Comparison of ENCODE assay signal across 18 cellular contexts in genomic region chr18:45772081-45772480, GRCh38. TPM values are rescaled to one million over a fixed set of nuclear protein-coding genes. Genes with fewer than 3 reads are reported as not detected.
DNase-seq lines count a peak whose midpoint lies in the region; TF ChIP-seq lines count a peak whose summit lies in the region.
"Had no signal": no experiment of that assay in that cellular context is flagged by ENCODE, and none has a peak within 500 bp of the region (broad histone marks: within the 10 kb centered on the region; RNA-seq: fewer than 3 reads in every experiment).

No MANE protein-coding gene starts in this region.

- peaks cover 27% of the 10 kb centered on the region for H3F3A ChIP-seq in smooth muscle cell (ENCODE audit: low read depth)

- H3K9me3 Mint-ChIP-seq in glutamatergic neuron (ENCODE audit: unreplicated experiment) = no peaks in the 10 kb centered on the region
- H3K9me3 Mint-ChIP-seq: CD8-positive, alpha-beta T cell had no signal

- H2AFZ ChIP-seq in smooth muscle cell (ENCODE audit: low read depth) = no peak overlapping the region

- no peak for TF ChIP-seq EP300 in esophagus muscularis mucosa (IDR thresholded peaks at IDR 0.05)

- H3K4me3 Mint-ChIP-seq in glutamatergic neuron (ENCODE audit: unreplicated experiment) = no peak overlapping the region
- H3K4me3 Mint-ChIP-seq: CD8-positive, alpha-beta T cell had no signal

- peaks cover 4% of the 10 kb centered on the region for H3K27me3 Mint-ChIP-seq in glutamatergic neuron (ENCODE audit: unreplicated experiment)

- no peaks in the 10 kb centered on the region for H3K36me3 Mint-ChIP-seq in glutamatergic neuron (ENCODE audit: unreplicated experiment)

- H3K79me2 ChIP-seq in smooth muscle cell (ENCODE audit: low read depth) = no peaks in the 10 kb centered on the region

- H3K27ac ChIP-seq in BLaER1 treated with 17β-estradiol and CSF1 and Interleukin-3, amounts not matched to agents 10 nM and 100 nM = no peak overlapping the region
- H3K27ac ChIP-seq in coronary artery = peak overlapping the region; percentile 29 to 82
- peak overlapping the region; percentile 49 for H3K27ac ChIP-seq in smooth muscle cell (ENCODE audit: low read depth)
- no peak overlapping the region for H3K27ac ChIP-seq in esophagus muscularis mucosa (replicated peaks in 1 of 4)

- DNase-seq in NCI-H82 (lab: John Stamatoyannopoulos, UW) (peak; percentile 84), coronary artery (ENCODE audit: low spot score) (no peak), smooth muscle cell (lab: John Stamatoyannopoulos, UW; ENCODE audit: unreplicated experiment) (no peak), GM19238 (ENCODE audit: insufficient read length, low spot score) (no peak), esophagus muscularis mucosa (ENCODE audit: extremely low spot score) (no peak), glutamatergic neuron (no peak)
- DNase-seq: CD8-positive, alpha-beta T cell; H7; MM.1S; NCI-H1105; NCI-H2081; NCI-H2171 treated with DMSO at 0.1 percent for 48 hours; NCI-H446 treated with DMSO at 0.1 percent for 48 hours; NCI-H69 had no signal

- H3K9me3 ChIP-seq in BLaER1 treated with 17β-estradiol and CSF1 and Interleukin-3, amounts not matched to agents 10 nM and 100 nM (replicated peaks in 1 of 11) = peaks cover 3 to 40% (median 12%) of the 10 kb centered on the region in 11 experiments; a peak in 14 of 22 replicates
- no peaks in the 10 kb centered on the region for H3K9me3 ChIP-seq in smooth muscle cell (replicated peaks; ENCODE audit: low read depth)
- no peaks in the 10 kb centered on the region for H3K9me3 ChIP-seq in esophagus muscularis mucosa

- H3K4me1 Mint-ChIP-seq in glutamatergic neuron (ENCODE audit: low read depth, unreplicated experiment) = no peaks in the 10 kb centered on the region

- no peaks in the 10 kb centered on the region for H3K36me3 ChIP-seq in BLaER1 treated with 17β-estradiol and CSF1 and Interleukin-3, amounts not matched to agents 10 nM and 100 nM
- H3K36me3 ChIP-seq in smooth muscle cell (ENCODE audit: low read depth) (no peaks in the 10 kb centered on the region), esophagus muscularis mucosa (no peaks in the 10 kb centered on the region)

- no peak for TF ChIP-seq POLR2A in esophagus muscularis mucosa (IDR thresholded peaks at IDR 0.05; ENCODE audit: low read depth)

- 22% methylated on average over 4 of the region's 4 CpGs for WGBS in smooth muscle cell (ENCODE audit: low lambda C conversion rate)
- 76% methylated on average over 4 of the region's 4 CpGs for WGBS in esophagus muscularis mucosa

- H3K9ac ChIP-seq in BLaER1 treated with 17β-estradiol and CSF1 and Interleukin-3, amounts not matched to agents 10 nM and 100 nM = no peak overlapping the region
- no peak overlapping the region for H3K9ac ChIP-seq in smooth muscle cell (ENCODE audit: low read depth)

- H4K20me1 ChIP-seq in BLaER1 treated with 17β-estradiol and CSF1 and Interleukin-3, amounts not matched to agents 10 nM and 100 nM = no peaks in the 10 kb centered on the region
- H4K20me1 ChIP-seq in smooth muscle cell (ENCODE audit: low read depth) = no peaks in the 10 kb centered on the region

- H3K4me2 ChIP-seq in BLaER1 treated with 17β-estradiol and CSF1 and Interleukin-3, amounts not matched to agents 10 nM and 100 nM = peak overlapping the region in 8 of 11 experiments; percentile 22 to 91 (median 65); a peak in 13 of 22 replicates
- H3K4me2 ChIP-seq in smooth muscle cell = peak overlapping the region; percentile 52

- TF ChIP-seq CTCF in coronary artery (IDR thresholded peaks at IDR 0.05) = no peak
- no peak for TF ChIP-seq CTCF in smooth muscle cell (IDR thresholded peaks at IDR 0.05; ENCODE audit: borderline replicate concordance, insufficient read depth, poor library complexity, severe bottlenecking)
- TF ChIP-seq CTCF in esophagus muscularis mucosa (IDR thresholded peaks at IDR 0.05) = no peak
- TF ChIP-seq CTCF in glutamatergic neuron (IDR thresholded peaks at IDR 0.05; ENCODE audit: partially characterized antibody, unreplicated experiment) = no peak

- peaks cover 10 to 28% (median 19%) of the 10 kb centered on the region in 11 experiments; a peak in 20 of 22 replicates for H3K27me3 ChIP-seq in BLaER1 treated with 17β-estradiol and CSF1 and Interleukin-3, amounts not matched to agents 10 nM and 100 nM
- H3K27me3 ChIP-seq in smooth muscle cell (ENCODE audit: low read depth) (no peaks in the 10 kb centered on the region), esophagus muscularis mucosa (peaks cover 0 to 32% (median 0%) of the 10 kb centered on the region in 4 donors)

- H3K4me1 ChIP-seq in BLaER1 treated with 17β-estradiol and CSF1 and Interleukin-3, amounts not matched to agents 10 nM and 100 nM = peaks cover 14 to 54% (median 42%) of the 10 kb centered on the region in 10 experiments
- H3K4me1 ChIP-seq in smooth muscle cell (ENCODE audit: low read depth) (no peaks in the 10 kb centered on the region), esophagus muscularis mucosa (peaks cover 6 to 13% (median 8%) of the 10 kb centered on the region in 4 donors)

- no peak overlapping the region for H3K27ac Mint-ChIP-seq in glutamatergic neuron (ENCODE audit: unreplicated experiment)
- H3K27ac Mint-ChIP-seq: CD8-positive, alpha-beta T cell had no signal

- H3K4me3 ChIP-seq in BLaER1 treated with 17β-estradiol and CSF1 and Interleukin-3, amounts not matched to agents 10 nM and 100 nM = no peak overlapping the region
- H3K4me3 ChIP-seq in coronary artery (no peak overlapping the region), smooth muscle cell (no peak overlapping the region), esophagus muscularis mucosa (no peak overlapping the region)

- intact Hi-C loops in esophagus muscularis mucosa (cut with DNase I) = no loop called here

RNA-seq across cellular contexts. Expression of gene SLC14A1, which starts 48.1 kb away (rescaled TPM):
- total RNA-seq in smooth muscle cell = 24.7 and 37.9 TPM in 2 replicates
- 13.6 and 20.0 TPM in 2 replicates for polyA plus RNA-seq in smooth muscle cell
- total RNA-seq in esophagus muscularis mucosa = 1 to 10 TPM in 3 of 4 donors, under 1 TPM in 1; 0.42 to 4.8 (median 1.5) TPM
- not detected for total RNA-seq in glutamatergic neuron (ENCODE audit: unreplicated experiment)
- total RNA-seq: H7, SK-MEL-5 had no signal

RNA-seq across cellular contexts. Expression of gene SIGLEC15, which starts 53.4 kb away (rescaled TPM):
- 0.09 and 0.58 TPM in 2 replicates for total RNA-seq in smooth muscle cell
- 1.4 and 3.1 TPM in 2 replicates for polyA plus RNA-seq in smooth muscle cell
- total RNA-seq in esophagus muscularis mucosa = under 1 TPM in 1 of 4 donors, not detected in 3; 0.17 TPM
- not detected for total RNA-seq in glutamatergic neuron (ENCODE audit: unreplicated experiment)
- total RNA-seq: CD8-positive, alpha-beta T cell; H7; OCI-LY7; Right ventricle myocardium inferior; SK-MEL-5 had no signal

Comparison
In these comparisons a context has a peak if more than half of its experiments do, and no peak if none do; other contexts are left out.
1. H3K27ac ChIP-seq: peak in coronary artery (2 of 2) and smooth muscle cell (single experiment); none in BLaER1 treated with 17β-estradiol and CSF1 and Interleukin-3, amounts not matched to agents 10 nM and 100 nM (0 of 11) and esophagus muscularis mucosa (0 of 4).